In the genomic region with DNA sequence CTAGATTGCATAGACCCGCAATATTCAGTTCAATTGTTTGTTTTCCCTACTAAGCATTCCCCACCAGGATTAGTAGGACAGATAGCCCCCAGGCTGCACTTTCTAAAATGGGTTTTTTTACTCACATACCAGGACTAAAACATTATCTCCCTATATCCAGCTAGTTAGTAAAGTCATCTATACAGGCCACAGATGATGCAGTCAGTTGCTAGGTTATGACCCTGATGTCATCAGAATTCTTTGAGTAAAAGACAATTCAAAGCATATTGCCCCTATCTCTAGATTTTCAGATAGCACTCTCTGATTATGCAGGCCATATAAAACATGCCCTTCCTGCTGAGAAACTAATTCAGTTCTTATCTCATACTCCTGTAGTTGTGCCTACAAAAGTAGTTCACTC, we compare ENCODE assay signal across 6 cellular contexts.
"Had no signal": no experiment of that assay in that cellular context is flagged by ENCODE, and none has a peak within 500 bp of the region (broad histone marks: within the 10 kb centered on the region; RNA-seq: fewer than 3 reads in every experiment).

No MANE protein-coding gene starts in this region.

- DNase-seq: H9, HCEC 1CT, KBM-7 had no signal

- H3K4me3 ChIP-seq: GM23338 had no signal

- ATAC-seq: GM23338, HepG2 had no signal

- H3K27ac ChIP-seq: HL-60 had no signal

- H3K4me2 ChIP-seq: GM23338 had no signal

- H2AFZ ChIP-seq: GM23338 had no signal
